ENCODE assay signal across 8 cellular contexts in the genomic region with DNA sequence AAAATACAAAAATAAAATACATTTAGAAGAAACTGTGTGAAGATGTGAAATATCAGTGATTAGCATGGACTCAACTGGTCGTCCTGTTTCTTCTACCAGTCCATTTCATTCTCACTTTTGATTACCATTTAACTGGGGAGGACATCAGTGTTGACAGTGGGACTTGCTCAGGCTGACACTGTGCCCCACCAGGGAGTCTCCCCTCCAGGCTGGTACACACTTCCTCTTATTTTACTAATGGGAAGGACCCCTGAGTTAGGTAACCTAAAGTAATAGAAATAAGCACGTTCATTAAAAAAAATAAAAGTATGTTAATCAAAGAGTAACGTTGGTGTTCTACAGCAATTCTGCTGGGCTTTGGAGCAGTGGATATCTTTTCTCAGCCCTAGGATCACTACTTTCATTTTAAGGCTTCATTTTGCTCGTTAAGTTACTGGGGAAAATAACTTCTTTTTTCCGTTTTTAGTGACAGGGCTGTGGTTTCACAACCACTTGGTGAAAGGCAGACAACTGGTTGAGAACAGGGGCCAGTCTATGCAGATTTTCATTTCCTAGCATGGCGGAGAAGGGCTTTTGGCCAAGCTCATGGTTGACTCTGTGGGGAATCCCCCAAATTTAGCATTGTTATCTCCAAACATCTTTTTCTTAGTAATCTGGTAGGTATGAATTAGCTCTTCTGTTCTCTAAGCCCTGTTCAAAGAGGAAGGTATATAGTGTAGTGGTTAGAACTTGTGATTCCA. TPM values are rescaled to one million over a fixed set of nuclear protein-coding genes. Genes with fewer than 3 reads are reported as not detected.
DNase-seq lines count a peak whose midpoint lies in the region; ATAC-seq and TF ChIP-seq lines count a peak whose summit lies in the region.

No MANE protein-coding gene starts in this region.

- peak overlapping the region in 2 of 3 donors; percentile 5 to 75 for H3K4me3 ChIP-seq in right lobe of liver

- no peaks in the 10 kb centered on the region for H3K9me3 Mint-ChIP-seq in activated CD4-positive, alpha-beta T cell treated with anti-CD3 and anti-CD28 coated beads, Interleukin-2, amount 10 ng/mL, durations not matched to agents 7 days and 5 days

- H3K27me3 Mint-ChIP-seq in activated CD4-positive, alpha-beta T cell treated with anti-CD3 and anti-CD28 coated beads, Interleukin-2, amount 10 ng/mL, durations not matched to agents 7 days and 5 days = no peaks in the 10 kb centered on the region

- intact Hi-C loops in right lobe of liver (cut with DNase I) = loop anchor here in 1 of 2 donors (10.0 kb wide), 1 partner anchor 51 kb away; no protein-coding TSS in a partner anchor

- peak; percentile 49 for ATAC-seq in GM19455 (IDR thresholded peaks at IDR 0.05; ENCODE audit: unreplicated experiment)
- peak; percentile 54 for ATAC-seq in HG03457 (IDR thresholded peaks at IDR 0.05; ENCODE audit: unreplicated experiment)
- peak in 3 of 4 donors; percentile 17 to 38 (median 23) for ATAC-seq in right lobe of liver
- no peak for ATAC-seq in omental fat pad (ENCODE audit: low FRiP score)

- H3K27ac ChIP-seq in right lobe of liver = peak overlapping the region in 2 of 3 donors; percentile 7 to 96

- H3K36me3 ChIP-seq in right lobe of liver = no peaks in the 10 kb centered on the region

- TF ChIP-seq POLR2A in right lobe of liver (IDR thresholded peaks at IDR 0.05) = no peak

- no peaks in the 10 kb centered on the region for H3K9me3 ChIP-seq in right lobe of liver

- peaks cover 44% of the 10 kb centered on the region for H3K4me1 Mint-ChIP-seq in activated CD4-positive, alpha-beta T cell treated with anti-CD3 and anti-CD28 coated beads, Interleukin-2, amount 10 ng/mL, durations not matched to agents 7 days and 5 days

- 16% methylated on average over 6 of the region's 6 CpGs for WGBS in right lobe of liver (ENCODE audit: insufficient coverage, low coverage, low lambda C conversion rate, missing lambda C conversion rate)

- CTCF ChIA-PET in activated CD4-positive, alpha-beta T cell treated with anti-CD3 and anti-CD28 coated beads, Interleukin-2, amount 10 ng/mL, durations not matched to agents 7 days and 5 days (lab: Charles Lee) = interaction anchor here (0.8 to 2.2 kb wide), 5 partner anchors 9 to 401 kb away, joined by 3 to 9 read pairs (median 3); no protein-coding TSS in a partner anchor

- TF ChIP-seq CTCF in right lobe of liver (IDR thresholded peaks at IDR 0.05) = no peak
- TF ChIP-seq CTCF in omental fat pad (IDR thresholded peaks at IDR 0.05) = no peak

- H3K36me3 Mint-ChIP-seq in activated CD4-positive, alpha-beta T cell treated with anti-CD3 and anti-CD28 coated beads, Interleukin-2, amount 10 ng/mL, durations not matched to agents 7 days and 5 days (ENCODE audit: low read depth) = peaks cover 21% of the 10 kb centered on the region

- H3K27me3 ChIP-seq in right lobe of liver = no peaks in the 10 kb centered on the region

- peak; percentile 65 for DNase-seq in activated CD4-positive, alpha-beta T cell treated with anti-CD3 and anti-CD28 coated beads, Interleukin-2, amount 10 ng/mL, durations not matched to agents 7 days and 5 days
- DNase-seq in right lobe of liver (no peak), COLO829 (ENCODE audit: low spot score) (no peak), kidney glomerular epithelial cell (lab: John Stamatoyannopoulos, UW) (no peak), omental fat pad (ENCODE audit: low spot score) (no peak), NCI-H526 treated with DMSO at 0.1 percent for 48 hours (lab: John Stamatoyannopoulos, UW) (no peak)

- POLR2A ChIA-PET in activated CD4-positive, alpha-beta T cell treated with anti-CD3 and anti-CD28 coated beads, Interleukin-2, amount 10 ng/mL, durations not matched to agents 7 days and 5 days (lab: Charles Lee) = interaction anchor here (0.9 to 1.9 kb wide), 4 partner anchors 92 to 106 kb away, joined by 3 to 8 read pairs (median 4); partner anchors contain the start of gene CBX3

- H3K4me3 Mint-ChIP-seq in activated CD4-positive, alpha-beta T cell treated with anti-CD3 and anti-CD28 coated beads, Interleukin-2, amount 10 ng/mL, durations not matched to agents 7 days and 5 days = peak overlapping the region; percentile 92

- H3K4me1 ChIP-seq in right lobe of liver = peaks cover 0 to 15% (median 5%) of the 10 kb centered on the region in 4 donors

- H3K27ac Mint-ChIP-seq in activated CD4-positive, alpha-beta T cell treated with anti-CD3 and anti-CD28 coated beads, Interleukin-2, amount 10 ng/mL, durations not matched to agents 7 days and 5 days = peak overlapping the region; percentile 86

RNA-seq across cellular contexts. Expression of gene SNX10, which starts 2.1 kb away (rescaled TPM):
- total RNA-seq in activated CD4-positive, alpha-beta T cell treated with anti-CD3 and anti-CD28 coated beads, Interleukin-2, amount 10 ng/mL, durations not matched to agents 7 days and 5 days = 10 to 100 TPM; 28.1 to 28.9 TPM
- total RNA-seq in right lobe of liver (10 to 100 TPM; 10.1 to 59.0 (median 37.7) TPM), omental fat pad (10 to 100 TPM in 3 of 4 donors, 1 to 10 TPM in 1; 7.7 to 65.6 (median 21.5) TPM)
